Comparison of ENCODE assay signal across 22 cellular contexts in genomic region chr7:17490825-17491224, GRCh38.
A peak's percentile ranks its signal among the peaks of the same experiment; 100 is the strongest.
DNase-seq lines count a peak whose midpoint lies in the region; ATAC-seq and TF ChIP-seq lines count a peak whose summit lies in the region.
"Had no signal": no experiment of that assay in that cellular context is flagged by ENCODE, and none has a peak within 500 bp of the region (broad histone marks: within the 10 kb centered on the region; RNA-seq: fewer than 3 reads in every experiment).

No MANE protein-coding gene starts in this region.

- POLR2A ChIA-PET in naive thymus-derived CD4-positive, alpha-beta T cell (lab: Charles Lee): no interaction called here

- H3K9me3 ChIP-seq in RWPE2 (ENCODE audit: severe bottlenecking): no peaks in the 10 kb centered on the region
- no peaks in the 10 kb centered on the region for H3K9me3 ChIP-seq in naive thymus-derived CD4-positive, alpha-beta T cell (ENCODE audit: control insufficient read depth in 2 of 3, low read length in 3 of 3)
- H3K9me3 ChIP-seq: A549; BE2C; BLaER1 treated with 17β-estradiol and CSF1 and Interleukin-3, amounts not matched to agents 10 nM and 100 nM had no signal

- peak overlapping the region; percentile 63 for H3K27ac ChIP-seq in RWPE2 (ENCODE audit: poor library complexity, severe bottlenecking)
- no peak overlapping the region for H3K27ac ChIP-seq in naive thymus-derived CD4-positive, alpha-beta T cell (ENCODE audit: low read depth, low read length)
- H3K27ac ChIP-seq: A549; BLaER1 treated with 17β-estradiol and CSF1 and Interleukin-3, amounts not matched to agents 10 nM and 100 nM; GM23248 had no signal

- TF ChIP-seq CTCF in RWPE2 (IDR thresholded peaks at IDR 0.05; ENCODE audit: poor library complexity, severe bottlenecking): no peak
- no peak for TF ChIP-seq CTCF in progenitor cell of endocrine pancreas (IDR thresholded peaks at IDR 0.05; ENCODE audit: unreplicated experiment)

- CTCF ChIA-PET in activated naive CD4-positive, alpha-beta T cell treated with anti-CD3 and anti-CD28 coated beads, Interleukin-2, amount 10 ng/mL, durations not matched to agents 7 days and 5 days (lab: Charles Lee): no interaction called here
- CTCF ChIA-PET in activated naive CD4-positive, alpha-beta T cell treated with anti-CD3 and anti-CD28 coated beads for 36 hours (lab: Charles Lee): interaction anchor here (0.6 to 1.2 kb wide), 2 partner anchors 9 to 537 kb away, joined by 4 read pairs; no protein-coding TSS in a partner anchor
- CTCF ChIA-PET in naive thymus-derived CD4-positive, alpha-beta T cell (lab: Charles Lee): interaction anchor here (0.6 kb wide), 1 partner anchor 19 kb away, joined by 3 read pairs; no protein-coding TSS in a partner anchor

- H3K27me3 Mint-ChIP-seq in activated naive CD4-positive, alpha-beta T cell treated with anti-CD3 and anti-CD28 coated beads, Interleukin-2, amount 10 ng/mL, durations not matched to agents 7 days and 5 days: peaks cover 6% of the 10 kb centered on the region
- no peaks in the 10 kb centered on the region for H3K27me3 Mint-ChIP-seq in activated naive CD4-positive, alpha-beta T cell treated with anti-CD3 and anti-CD28 coated beads for 36 hours (ENCODE audit: low read depth)
- peaks cover 0 to 4% (median 0%) of the 10 kb centered on the region in 5 donors for H3K27me3 Mint-ChIP-seq in naive thymus-derived CD4-positive, alpha-beta T cell
- H3K27me3 Mint-ChIP-seq in progenitor cell of endocrine pancreas: no peaks in the 10 kb centered on the region
- H3K27me3 Mint-ChIP-seq: CD4-positive, alpha-beta T cell; CD8-positive, alpha-beta memory T cell had no signal

- H3K4me1 ChIP-seq in RWPE2 (ENCODE audit: insufficient read depth, poor library complexity, severe bottlenecking): peaks cover 37% of the 10 kb centered on the region
- peaks cover 0 to 8% of the 10 kb centered on the region in 2 donors for H3K4me1 ChIP-seq in naive thymus-derived CD4-positive, alpha-beta T cell (ENCODE audit: control insufficient read depth in 2 of 2, insufficient read depth in 2 of 2, low read length in 2 of 2)
- H3K4me1 ChIP-seq: A549, BE2C had no signal

- H3K36me3 Mint-ChIP-seq in activated naive CD4-positive, alpha-beta T cell treated with anti-CD3 and anti-CD28 coated beads, Interleukin-2, amount 10 ng/mL, durations not matched to agents 7 days and 5 days: peaks cover 21% of the 10 kb centered on the region
- H3K36me3 Mint-ChIP-seq in activated naive CD4-positive, alpha-beta T cell treated with anti-CD3 and anti-CD28 coated beads for 36 hours (ENCODE audit: low read depth): no peaks in the 10 kb centered on the region
- peaks cover 0 to 6% (median 0%) of the 10 kb centered on the region in 5 donors for H3K36me3 Mint-ChIP-seq in naive thymus-derived CD4-positive, alpha-beta T cell
- no peaks in the 10 kb centered on the region for H3K36me3 Mint-ChIP-seq in progenitor cell of endocrine pancreas (ENCODE audit: insufficient read depth)
- H3K36me3 Mint-ChIP-seq: CD14-positive monocyte; CD8-positive, alpha-beta memory T cell had no signal

- no peaks in the 10 kb centered on the region for H3K36me3 ChIP-seq in RWPE2 (ENCODE audit: low read depth)
- H3K36me3 ChIP-seq in naive thymus-derived CD4-positive, alpha-beta T cell (ENCODE audit: control insufficient read depth in 2 of 3, insufficient read depth in 3 of 3, low read length in 3 of 3): no peaks in the 10 kb centered on the region
- H3K36me3 ChIP-seq: BE2C; BLaER1 treated with 17β-estradiol and CSF1 and Interleukin-3, amounts not matched to agents 10 nM and 100 nM had no signal

- no peak for DNase-seq in activated naive CD4-positive, alpha-beta T cell treated with anti-CD3 and anti-CD28 coated beads, Interleukin-2, amount 10 ng/mL, durations not matched to agents 7 days and 5 days
- no peak for DNase-seq in activated naive CD4-positive, alpha-beta T cell treated with anti-CD3 and anti-CD28 coated beads for 36 hours
- DNase-seq in RWPE2 (ENCODE audit: low spot score): no peak
- DNase-seq in naive thymus-derived CD4-positive, alpha-beta T cell: peak in 5 of 9 donors; percentile 1 to 29 (median 15)
- no peak for DNase-seq in progenitor cell of endocrine pancreas (ENCODE audit: low spot score, unreplicated experiment)
- DNase-seq: 8988T; ACHN; AML-193; BE2C; CD4-positive, alpha-beta T cell; CD8-positive, alpha-beta memory T cell; DMS 273 treated with DMSO at 0.1 percent for 48 hours; DMS79; EL; GDM1; GM23248; H7; HCEC 1CT had no signal

- no peak overlapping the region for H3K4me3 Mint-ChIP-seq in activated naive CD4-positive, alpha-beta T cell treated with anti-CD3 and anti-CD28 coated beads, Interleukin-2, amount 10 ng/mL, durations not matched to agents 7 days and 5 days
- H3K4me3 Mint-ChIP-seq in activated naive CD4-positive, alpha-beta T cell treated with anti-CD3 and anti-CD28 coated beads for 36 hours: no peak overlapping the region
- peak overlapping the region in 5 of 10 donors; percentile 22 to 58 (median 39) for H3K4me3 Mint-ChIP-seq in naive thymus-derived CD4-positive, alpha-beta T cell
- no peak overlapping the region for H3K4me3 Mint-ChIP-seq in progenitor cell of endocrine pancreas (ENCODE audit: low read depth)
- H3K4me3 Mint-ChIP-seq: CD14-positive monocyte; CD4-positive, alpha-beta T cell; CD8-positive, alpha-beta memory T cell had no signal

- H3K27ac Mint-ChIP-seq in activated naive CD4-positive, alpha-beta T cell treated with anti-CD3 and anti-CD28 coated beads, Interleukin-2, amount 10 ng/mL, durations not matched to agents 7 days and 5 days: peak overlapping the region; percentile 67
- no peak overlapping the region for H3K27ac Mint-ChIP-seq in activated naive CD4-positive, alpha-beta T cell treated with anti-CD3 and anti-CD28 coated beads for 36 hours
- peak overlapping the region in 8 of 9 donors; percentile 8 to 69 (median 22) for H3K27ac Mint-ChIP-seq in naive thymus-derived CD4-positive, alpha-beta T cell
- no peak overlapping the region for H3K27ac Mint-ChIP-seq in progenitor cell of endocrine pancreas
- H3K27ac Mint-ChIP-seq: CD14-positive monocyte; CD4-positive, alpha-beta T cell; CD8-positive, alpha-beta memory T cell had no signal

- H3K27me3 ChIP-seq in RWPE2 (ENCODE audit: insufficient read depth, poor library complexity, severe bottlenecking): no peaks in the 10 kb centered on the region
- no peaks in the 10 kb centered on the region for H3K27me3 ChIP-seq in naive thymus-derived CD4-positive, alpha-beta T cell (ENCODE audit: control insufficient read depth in 2 of 2, insufficient read depth in 2 of 2, low read length in 2 of 2)
- H3K27me3 ChIP-seq: BE2C; BLaER1 treated with 17β-estradiol and CSF1 and Interleukin-3, amounts not matched to agents 10 nM and 100 nM had no signal

- intact Hi-C loops in activated naive CD4-positive, alpha-beta T cell treated with anti-CD3 and anti-CD28 coated beads for 36 hours (cut with micrococcal nuclease): loop anchor here (5.0 kb wide), 1 partner anchor 259 kb away; no protein-coding TSS in a partner anchor
- intact Hi-C loops in naive thymus-derived CD4-positive, alpha-beta T cell (cut with micrococcal nuclease): no loop called here

- peaks cover 51% of the 10 kb centered on the region for H3K4me1 Mint-ChIP-seq in activated naive CD4-positive, alpha-beta T cell treated with anti-CD3 and anti-CD28 coated beads, Interleukin-2, amount 10 ng/mL, durations not matched to agents 7 days and 5 days
- H3K4me1 Mint-ChIP-seq in activated naive CD4-positive, alpha-beta T cell treated with anti-CD3 and anti-CD28 coated beads for 36 hours (ENCODE audit: low read depth): peaks cover 28% of the 10 kb centered on the region
- peaks cover 0 to 33% (median 20%) of the 10 kb centered on the region in 7 donors for H3K4me1 Mint-ChIP-seq in naive thymus-derived CD4-positive, alpha-beta T cell
- no peaks in the 10 kb centered on the region for H3K4me1 Mint-ChIP-seq in progenitor cell of endocrine pancreas (ENCODE audit: low read depth)
- H3K4me1 Mint-ChIP-seq: CD8-positive, alpha-beta memory T cell had no signal

- ATAC-seq in RWPE2 (ENCODE audit: low read depth): no peak
- no peak for ATAC-seq in naive thymus-derived CD4-positive, alpha-beta T cell
- no peak for ATAC-seq in GM19395 (IDR thresholded peaks at IDR 0.05; ENCODE audit: unreplicated experiment)
- ATAC-seq: A549 had no signal

- no peak overlapping the region for H3K4me3 ChIP-seq in RWPE2 (ENCODE audit: severe bottlenecking)
- H3K4me3 ChIP-seq in naive thymus-derived CD4-positive, alpha-beta T cell (ENCODE audit: low read length): no peak overlapping the region
- H3K4me3 ChIP-seq: A549; BLaER1 treated with 17β-estradiol and CSF1 and Interleukin-3, amounts not matched to agents 10 nM and 100 nM; GM23248 had no signal

- H3K9me3 Mint-ChIP-seq in activated naive CD4-positive, alpha-beta T cell treated with anti-CD3 and anti-CD28 coated beads, Interleukin-2, amount 10 ng/mL, durations not matched to agents 7 days and 5 days: peaks cover 16% of the 10 kb centered on the region
- no peaks in the 10 kb centered on the region for H3K9me3 Mint-ChIP-seq in activated naive CD4-positive, alpha-beta T cell treated with anti-CD3 and anti-CD28 coated beads for 36 hours
- H3K9me3 Mint-ChIP-seq in naive thymus-derived CD4-positive, alpha-beta T cell: peaks cover 0 to 3% (median 0%) of the 10 kb centered on the region in 11 donors
- peaks cover 5% of the 10 kb centered on the region for H3K9me3 Mint-ChIP-seq in progenitor cell of endocrine pancreas (ENCODE audit: low read depth)
- H3K9me3 Mint-ChIP-seq: CD4-positive, alpha-beta T cell; CD8-positive, alpha-beta memory T cell had no signal

Comparison
In these comparisons a context has a peak if more than half of its experiments do, and no peak if none do; other contexts are left out.
1. H3K27ac Mint-ChIP-seq: peak in activated naive CD4-positive, alpha-beta T cell treated with anti-CD3 and anti-CD28 coated beads, Interleukin-2, amount 10 ng/mL, durations not matched to agents 7 days and 5 days (single experiment) and naive thymus-derived CD4-positive, alpha-beta T cell (8 of 9); none in activated naive CD4-positive, alpha-beta T cell treated with anti-CD3 and anti-CD28 coated beads for 36 hours (single experiment) and progenitor cell of endocrine pancreas (single experiment).
2. DNase-seq: peak in naive thymus-derived CD4-positive, alpha-beta T cell (5 of 9); none in activated naive CD4-positive, alpha-beta T cell treated with anti-CD3 and anti-CD28 coated beads, Interleukin-2, amount 10 ng/mL, durations not matched to agents 7 days and 5 days (single experiment), activated naive CD4-positive, alpha-beta T cell treated with anti-CD3 and anti-CD28 coated beads for 36 hours (single experiment), RWPE2 (single experiment) and progenitor cell of endocrine pancreas (single experiment).